ENCODE assay signal across 15 cellular contexts in genomic region chr11:106031210-106031845, GRCh38. TPM values are rescaled to one million over a fixed set of nuclear protein-coding genes. Genes with fewer than 3 reads are reported as not detected.
A peak's percentile ranks its signal among the peaks of the same experiment; 100 is the strongest.
DNase-seq lines count a peak whose midpoint lies in the region; ATAC-seq, FAIRE-seq and TF ChIP-seq lines count a peak whose summit lies in the region.
"Had no signal": no experiment of that assay in that cellular context is flagged by ENCODE, and none has a peak within 500 bp of the region (broad histone marks: within the 10 kb centered on the region; RNA-seq: fewer than 3 reads in every experiment).

No MANE protein-coding gene starts in this region.

- no peak for DNase-seq in GM12892 (ENCODE audit: insufficient read length)
- peak; percentile 20 for DNase-seq in HFFc6
- DNase-seq in Panc1 (ENCODE audit: low read depth, low spot score): peak; percentile 36
- DNase-seq in fibroblast of villous mesenchyme (ENCODE audit: low read depth): peak; percentile 18
- no peak for DNase-seq in activated CD4-positive, CD25-positive, alpha-beta regulatory T cell treated with anti-CD3 and anti-CD28 coated beads, Interleukin-2, amount 50 U/mL, for 72 hours
- DNase-seq in stimulated activated naive B cell treated with anti-CD40 and anti-IgM and Interleukin-4, amounts not matched to agents 10 μg/mL and 1 μg/mL and 100 μg/mL, for 72 hours: no peak
- no peak for DNase-seq in NK-92 (lab: John Stamatoyannopoulos, UW; ENCODE audit: unreplicated experiment)
- DNase-seq: brain microvascular endothelial cell, MV-4-11, stomach had no signal

- H3K4me3 ChIP-seq in Panc1 (ENCODE audit: low read depth in 2 of 2, low read length in 2 of 2) (no peak overlapping the region), fibroblast of villous mesenchyme (ENCODE audit: low read depth, low read length) (no peak overlapping the region)
- H3K4me3 ChIP-seq: skin epidermis, stomach had no signal

- H3K27ac Mint-ChIP-seq in HFFc6: no peak overlapping the region
- H3K27ac Mint-ChIP-seq in stimulated activated naive B cell treated with anti-CD40 and anti-IgM and Interleukin-4, amounts not matched to agents 10 μg/mL and 1 μg/mL and 100 μg/mL, for 72 hours: no peak overlapping the region

- H3K36me3 ChIP-seq in Panc1 (ENCODE audit: control insufficient read depth, insufficient read depth, low read length): no peaks in the 10 kb centered on the region
- H3K36me3 ChIP-seq: brain microvascular endothelial cell, stomach had no signal

- ATAC-seq in Panc1 (no peak), GM18909 (IDR thresholded peaks at IDR 0.05; ENCODE audit: poor library complexity, unreplicated experiment) (no peak)
- no peak for ATAC-seq in stimulated activated naive B cell treated with anti-CD40 and anti-IgM and Interleukin-4, amounts not matched to agents 10 μg/mL and 1 μg/mL and 100 μg/mL, for 72 hours (replicated peaks)
- ATAC-seq: HCT116 had no signal

- no peak overlapping the region for H3K27ac ChIP-seq in Panc1 (ENCODE audit: low read length)
- H3K27ac ChIP-seq: brain microvascular endothelial cell, stomach had no signal

- H3K4me3 Mint-ChIP-seq in HFFc6: no peak overlapping the region
- H3K4me3 Mint-ChIP-seq in stimulated activated naive B cell treated with anti-CD40 and anti-IgM and Interleukin-4, amounts not matched to agents 10 μg/mL and 1 μg/mL and 100 μg/mL, for 72 hours: no peak overlapping the region

- peaks cover 3% of the 10 kb centered on the region for H3K27me3 Mint-ChIP-seq in HFFc6 (ENCODE audit: insufficient read depth)
- H3K27me3 Mint-ChIP-seq in stimulated activated naive B cell treated with anti-CD40 and anti-IgM and Interleukin-4, amounts not matched to agents 10 μg/mL and 1 μg/mL and 100 μg/mL, for 72 hours: peaks cover 36 to 64% of the 10 kb centered on the region in 2 donors

- peaks cover 6% of the 10 kb centered on the region for H3K4me1 Mint-ChIP-seq in HFFc6 (ENCODE audit: low read depth)
- no peaks in the 10 kb centered on the region for H3K4me1 Mint-ChIP-seq in stimulated activated naive B cell treated with anti-CD40 and anti-IgM and Interleukin-4, amounts not matched to agents 10 μg/mL and 1 μg/mL and 100 μg/mL, for 72 hours

- H3K4me1 ChIP-seq in Panc1 (ENCODE audit: control insufficient read depth, insufficient read depth, low read length): no peaks in the 10 kb centered on the region
- H3K4me1 ChIP-seq: stomach had no signal

- H3K27me3 ChIP-seq in Panc1 (ENCODE audit: control insufficient read depth, insufficient read depth, low read length): no peaks in the 10 kb centered on the region
- H3K27me3 ChIP-seq: brain microvascular endothelial cell, stomach had no signal

- CTCF ChIA-PET in Panc1 (lab: Charles Lee): no interaction called here

- peak; percentile 65 for FAIRE-seq in GM12892 (lab: Jason Lieb, UNC)
- FAIRE-seq: GM18507, HTR-8/SVneo had no signal

- no peaks in the 10 kb centered on the region for H3K9me3 ChIP-seq in Panc1 (ENCODE audit: control insufficient read depth, insufficient read depth, low read depth, low read length)
- H3K9me3 ChIP-seq: stomach had no signal

- in situ Hi-C loops in Panc1 (cut with HindIII; ENCODE audit: low pct_unique_long_range_greater_than_20kb, low sequenced_read_pairs): no loop called here

- no peaks in the 10 kb centered on the region for H3K36me3 Mint-ChIP-seq in HFFc6 (ENCODE audit: low read depth)
- no peaks in the 10 kb centered on the region for H3K36me3 Mint-ChIP-seq in stimulated activated naive B cell treated with anti-CD40 and anti-IgM and Interleukin-4, amounts not matched to agents 10 μg/mL and 1 μg/mL and 100 μg/mL, for 72 hours

- TF ChIP-seq CTCF in HFFc6 (IDR thresholded peaks at IDR 0.05): no peak
- no peak for TF ChIP-seq CTCF in Panc1 (IDR thresholded peaks at IDR 0.05)
- TF ChIP-seq CTCF in fibroblast of villous mesenchyme (IDR thresholded peaks at IDR 0.05; ENCODE audit: insufficient read depth, low read depth, low read length): no peak

- no peak for TF ChIP-seq POLR2A in GM12892 (IDR thresholded peaks at IDR 0.05; ENCODE audit: low read depth, low read length)

- H3K9me3 Mint-ChIP-seq in HFFc6: no peaks in the 10 kb centered on the region
- H3K9me3 Mint-ChIP-seq in stimulated activated naive B cell treated with anti-CD40 and anti-IgM and Interleukin-4, amounts not matched to agents 10 μg/mL and 1 μg/mL and 100 μg/mL, for 72 hours: peaks cover 0 to 4% of the 10 kb centered on the region in 2 donors

- no TSS peak for BruUV-seq in Panc1 (replicated peaks; lab: Mats Ljungman, UMichigan)

- intact Hi-C loops in Panc1 (cut with micrococcal nuclease; ENCODE audit: unreplicated experiment): no loop called here

- POLR2A ChIA-PET in Panc1 (lab: Charles Lee): no interaction called here

RNA-seq across cellular contexts. Expression of gene MSANTD4, which starts 9.3 kb away (rescaled TPM):
- 13.5 TPM for polyA plus RNA-seq in GM12892 (2012; ENCODE audit: missing spikeins)
- 10 to 100 TPM; 15.6 to 19.7 (median 17.5) TPM for total RNA-seq in HFFc6 (2021; fragmentation: NEBNext Ultra II Directional; extraction: Animal tissue kit (Norgen Biotek cat#: 25700))
- total RNA-seq in Panc1 (2021; ENCODE audit: unreplicated experiment) (19.6 TPM), fibroblast of villous mesenchyme (37.4 and 46.6 TPM in 2 replicates)
- 12.4 TPM for polyA plus RNA-seq in Panc1 (2012; ENCODE audit: insufficient read length)

RNA-seq across cellular contexts. Expression of gene KBTBD3, which starts 45.8 kb away (rescaled TPM):
- 6.1 TPM for polyA plus RNA-seq in GM12892 (2012; ENCODE audit: missing spikeins)
- total RNA-seq in HFFc6 (2021; fragmentation: NEBNext Ultra II Directional; extraction: Animal tissue kit (Norgen Biotek cat#: 25700)): 1 to 10 TPM; 2.4 to 5.0 (median 4.0) TPM
- 5.7 TPM for total RNA-seq in Panc1 (2021; ENCODE audit: unreplicated experiment)
- polyA plus RNA-seq in Panc1 (2012; ENCODE audit: insufficient read length): 4.8 TPM
- 2.6 and 3.9 TPM in 2 replicates for total RNA-seq in fibroblast of villous mesenchyme

RNA-seq across cellular contexts. Expression of gene AASDHPPT, which starts 46.1 kb away (rescaled TPM):
- polyA plus RNA-seq in GM12892 (2012; ENCODE audit: missing spikeins): 30.6 TPM
- total RNA-seq in HFFc6 (2021; fragmentation: NEBNext Ultra II Directional; extraction: Animal tissue kit (Norgen Biotek cat#: 25700)): 10 to 100 TPM; 37.5 to 49.1 (median 41.0) TPM
- total RNA-seq in Panc1 (2021; ENCODE audit: unreplicated experiment): 63.4 TPM
- polyA plus RNA-seq in Panc1 (2012; ENCODE audit: insufficient read length): 50.2 TPM
- 47.7 and 72.5 TPM in 2 replicates for total RNA-seq in fibroblast of villous mesenchyme

Comparison
In these comparisons a context has a peak if more than half of its experiments do, and no peak if none do; other contexts are left out.
1. DNase-seq: peak in HFFc6 (single experiment), Panc1 (single experiment) and fibroblast of villous mesenchyme (single experiment); none in GM12892 (single experiment), activated CD4-positive, CD25-positive, alpha-beta regulatory T cell treated with anti-CD3 and anti-CD28 coated beads, Interleukin-2, amount 50 U/mL, for 72 hours (single experiment), stimulated activated naive B cell treated with anti-CD40 and anti-IgM and Interleukin-4, amounts not matched to agents 10 μg/mL and 1 μg/mL and 100 μg/mL, for 72 hours (single experiment) and NK-92 (single experiment).